In the genomic region with DNA sequence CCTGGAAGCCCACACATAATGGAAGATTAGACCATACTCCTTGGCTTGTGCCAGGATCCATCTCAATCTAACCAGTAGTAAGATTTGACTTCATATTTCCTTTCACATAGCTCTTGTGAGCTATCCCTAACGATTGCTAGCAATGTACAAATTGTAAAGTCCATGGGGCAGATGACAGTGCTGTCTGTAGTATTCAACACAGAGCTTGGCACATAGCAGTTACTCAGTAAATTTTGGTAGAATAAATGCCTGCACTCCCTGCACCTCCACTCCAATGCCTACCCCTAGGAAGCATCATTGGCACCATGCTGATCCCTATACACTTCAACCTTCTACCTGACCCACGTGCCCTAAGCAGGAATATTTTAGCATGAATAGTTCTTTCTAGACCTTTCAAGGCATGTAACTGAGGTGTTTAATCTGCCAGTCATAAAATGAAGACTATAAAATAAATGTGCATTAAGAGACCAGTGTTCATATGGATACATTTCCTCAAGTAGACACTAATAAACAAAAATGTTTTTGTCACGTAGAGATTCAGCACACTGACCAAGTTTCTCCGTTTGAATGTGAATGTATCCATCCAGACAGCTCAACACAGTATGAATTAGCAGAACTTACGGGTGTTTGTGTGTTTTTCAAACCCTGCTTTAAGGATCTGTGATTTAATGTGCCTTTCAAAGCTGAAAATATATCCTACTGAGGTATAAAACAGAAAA, we compare ENCODE assay signal across 28 cellular contexts.
"Had no signal": no experiment of that assay in that cellular context is flagged by ENCODE, and none has a peak within 500 bp of the region (broad histone marks: within the 10 kb centered on the region; RNA-seq: fewer than 3 reads in every experiment).

No MANE protein-coding gene starts in this region.

- H3K9me3 Mint-ChIP-seq: dendritic cell treated with granulocyte-macrophage colony-stimulating factor and Interleukin-4, amounts not matched to agents 40 ng/mL and 50 ng/mL, for 4 days; endodermal cell; neural crest cell had no signal

- H3K27ac ChIP-seq: colonic mucosa, epithelial cell of prostate, gastroesophageal sphincter, heart left ventricle, neutrophil, parathyroid adenoma, stomach, thyroid gland had no signal

- H3K27me3 Mint-ChIP-seq: central memory CD8-positive, alpha-beta T cell; dendritic cell treated with granulocyte-macrophage colony-stimulating factor and Interleukin-4, amounts not matched to agents 40 ng/mL and 50 ng/mL, for 4 days; progenitor cell of endocrine pancreas; type B pancreatic cell had no signal

- H3K4me1 Mint-ChIP-seq: central memory CD8-positive, alpha-beta T cell; natural killer cell had no signal

- H3K9ac ChIP-seq: parathyroid adenoma had no signal

- H3K27me3 ChIP-seq: colonic mucosa, gastroesophageal sphincter, heart left ventricle, neutrophil, stomach, thyroid gland had no signal

- H3K4me3 Mint-ChIP-seq: central memory CD8-positive, alpha-beta T cell; dendritic cell treated with granulocyte-macrophage colony-stimulating factor and Interleukin-4, amounts not matched to agents 40 ng/mL and 50 ng/mL, for 4 days; endodermal cell; natural killer cell; neural crest cell; type B pancreatic cell had no signal

- ATAC-seq: esophagus mucosa, gastroesophageal sphincter, heart left ventricle, natural killer cell, sciatic nerve had no signal

- H3K36me3 Mint-ChIP-seq: natural killer cell, type B pancreatic cell had no signal

- H3K27ac Mint-ChIP-seq: dendritic cell treated with granulocyte-macrophage colony-stimulating factor and Interleukin-4, amounts not matched to agents 40 ng/mL and 50 ng/mL, for 4 days; endodermal cell; natural killer cell; type B pancreatic cell had no signal

- H3K9me3 ChIP-seq: colonic mucosa, gastroesophageal sphincter, heart left ventricle, neutrophil, stomach, thyroid gland had no signal

- H3K4me3 ChIP-seq: colonic mucosa, gastroesophageal sphincter, heart left ventricle, smooth muscle cell, stomach, thyroid gland had no signal

- H3K4me1 ChIP-seq: colonic mucosa, gastroesophageal sphincter, heart left ventricle, parathyroid adenoma, stomach, thyroid gland had no signal

- DNase-seq: colonic mucosa; effector CD8-positive, alpha-beta T cell; endodermal cell; foreskin fibroblast; heart left ventricle; hippocampal formation; kidney glomerular epithelial cell; mesendoderm; natural killer cell; stimulated activated CD4-positive, alpha-beta T cell treated with anti-CD3 and anti-CD28 coated beads, Interleukin-12 subunit alpha, Interleukin-12 subunit beta, amount 100 ng/mL, for 4 hours; stimulated activated CD4-positive, alpha-beta T cell treated with anti-CD3 and anti-CD28 coated beads, Interleukin-1b, Interleukin-23, amount 100 ng/mL, for 48 hours; stimulated activated CD4-positive, alpha-beta T cell treated with anti-CD3 and anti-CD28 coated beads, Interleukin-4, amount 100 ng/mL, for 1 hour; stimulated activated CD8-positive, alpha-beta memory T cell treated with anti-CD3 and anti-CD28 coated beads, Interleukin-4, amount 100 ng/mL, for 48 hours; stimulated activated naive CD4-positive, alpha-beta T cell; stomach; thyroid gland had no signal

- H3K36me3 ChIP-seq: colonic mucosa, gastroesophageal sphincter, heart left ventricle, neutrophil, stomach, thyroid gland had no signal
